In the genomic region with DNA sequence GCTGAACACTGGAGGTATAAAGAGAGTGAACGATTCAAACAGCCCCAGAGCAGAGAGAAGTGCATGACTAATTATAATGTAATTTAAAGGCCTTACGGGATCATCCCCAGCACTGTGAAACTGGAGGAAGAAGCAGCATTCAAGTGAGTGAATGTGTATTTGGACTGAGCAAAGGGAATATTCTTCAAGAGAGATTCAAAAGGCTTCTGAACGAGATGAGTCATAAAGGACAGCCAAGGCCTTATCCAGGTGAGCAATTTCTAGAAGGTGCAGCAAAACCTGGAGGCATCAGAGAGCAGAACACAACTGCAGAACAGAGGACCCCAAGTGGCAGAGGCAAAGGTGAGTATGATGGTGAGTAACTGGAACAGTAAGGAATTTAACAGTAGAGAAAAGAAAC, we compare ENCODE assay signal across 10 cellular contexts.
DNase-seq lines count a peak whose midpoint lies in the region; ATAC-seq and TF ChIP-seq lines count a peak whose summit lies in the region.
"Had no signal": no experiment of that assay in that cellular context is flagged by ENCODE, and none has a peak within 500 bp of the region (broad histone marks: within the 10 kb centered on the region; RNA-seq: fewer than 3 reads in every experiment).

No MANE protein-coding gene starts in this region.

- DNase-seq in glomerular visceral epithelial cell (ENCODE audit: extremely low spot score) (peak; percentile 59), pons (ENCODE audit: low spot score) (no peak), putamen (ENCODE audit: low spot score) (no peak), NOMO-1 (lab: John Stamatoyannopoulos, UW; ENCODE audit: unreplicated experiment in 2 of 2) (no peak)
- no peak for DNase-seq in stimulated activated naive CD4-positive, alpha-beta T cell treated with Interleukin-2 at 50 U/mL for 16 hours (lab: John Stamatoyannopoulos, UW)
- DNase-seq: colonic mucosa, SHP77 had no signal

- no peak for TF ChIP-seq POLR2A in GM18505 (IDR thresholded peaks at IDR 0.05; ENCODE audit: borderline replicate concordance, extremely low read depth, insufficient read depth, insufficient read length)

- ATAC-seq in GM18505 (IDR thresholded peaks at IDR 0.05; ENCODE audit: unreplicated experiment) (peak; percentile 66), GM21529 (IDR thresholded peaks at IDR 0.05; ENCODE audit: unreplicated experiment) (peak; percentile 45), HG03520 (IDR thresholded peaks at IDR 0.05; ENCODE audit: unreplicated experiment) (peak; percentile 35)
